8 cellular contexts compared by ENCODE assay signal in the genomic region with DNA sequence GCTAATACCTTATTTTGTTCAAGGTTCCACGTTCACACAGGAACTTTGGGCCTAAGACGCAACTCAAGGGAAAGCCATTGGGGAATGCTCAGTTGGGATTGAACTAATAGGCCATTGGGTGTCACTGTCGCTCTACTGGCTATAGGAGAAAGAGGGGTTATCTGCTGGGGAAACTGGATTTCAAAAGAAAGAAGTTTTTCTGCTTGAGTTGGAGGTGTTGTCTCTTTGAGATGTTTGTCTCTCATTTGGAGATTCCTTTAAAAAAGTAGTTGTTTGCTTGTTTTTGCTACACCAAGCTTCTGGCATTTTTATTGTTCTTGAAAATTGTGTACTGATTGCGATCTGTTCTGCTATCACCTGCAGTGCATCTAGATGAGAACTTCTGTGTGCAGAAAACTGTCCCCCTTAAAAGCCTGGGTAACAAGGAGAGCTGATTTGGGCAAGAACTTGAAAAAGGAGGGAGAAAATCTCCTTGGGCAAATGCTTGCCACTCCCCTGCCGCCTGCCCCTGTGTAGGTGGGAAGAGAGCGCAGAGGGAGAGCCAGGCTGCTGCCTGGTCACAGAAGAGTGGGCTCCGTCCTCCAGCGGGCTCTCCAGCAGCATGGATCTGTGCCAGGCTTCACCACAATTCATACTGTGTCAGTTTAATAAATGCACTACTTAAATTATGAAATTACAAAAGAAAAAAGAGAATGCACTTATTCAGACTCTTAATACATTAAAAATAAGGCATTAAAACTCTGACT.
A peak's percentile ranks its signal among the peaks of the same experiment; 100 is the strongest.
DNase-seq lines count a peak whose midpoint lies in the region; ATAC-seq and TF ChIP-seq lines count a peak whose summit lies in the region.

No MANE protein-coding gene starts in this region.

- H3K27ac Mint-ChIP-seq in nephron: no peak overlapping the region

- in situ Hi-C loops in GM13977 (cut with MboI; ENCODE audit: low pct_unique_long_range_greater_than_20kb, low sequenced_read_pairs, unreplicated experiment): loop anchor here (25.0 kb wide), 1 partner anchor 423 kb away; no protein-coding TSS in a partner anchor

- H3K4me1 Mint-ChIP-seq in nephron: peaks cover 54% of the 10 kb centered on the region

- H3K4me3 Mint-ChIP-seq in nephron: no peak overlapping the region

- H3K9me3 Mint-ChIP-seq in nephron: no peaks in the 10 kb centered on the region

- H3K4me3 ChIP-seq in cardiac fibroblast (replicated peaks in 1 of 2; ENCODE audit: low read depth in 2 of 2, low read length in 2 of 2): no peak overlapping the region

- no peaks in the 10 kb centered on the region for H3K36me3 Mint-ChIP-seq in nephron (ENCODE audit: low read depth)

- H3K27me3 Mint-ChIP-seq in nephron (ENCODE audit: low read depth): peaks cover 11% of the 10 kb centered on the region

- ATAC-seq in GM18858 (IDR thresholded peaks at IDR 0.05; ENCODE audit: unreplicated experiment): no peak
- no peak for ATAC-seq in HG03175 (IDR thresholded peaks at IDR 0.05; ENCODE audit: unreplicated experiment)

- DNase-seq in Ammon's horn (ENCODE audit: low spot score) (peak; percentile 53), GM13977 (ENCODE audit: low spot score) (no peak), NCI-H510A treated with DMSO at 0.1 percent for 48 hours (lab: John Stamatoyannopoulos, UW) (peak; percentile 98), cardiac fibroblast (ENCODE audit: low read depth in 2 of 2) (peak; percentile 46 to 49), activated gamma-delta T cell (lab: John Stamatoyannopoulos, UW) (no peak)

- peak; percentile 26 for TF ChIP-seq CTCF in GM13977 (IDR thresholded peaks at IDR 0.05; ENCODE audit: extremely low read depth, insufficient read depth, missing control alignments)
- peak; percentile 50 for TF ChIP-seq CTCF in cardiac fibroblast (IDR thresholded peaks at IDR 0.05; ENCODE audit: low read depth, low read length)
- TF ChIP-seq CTCF in nephron (IDR thresholded peaks at IDR 0.05; ENCODE audit: unreplicated experiment in 3 of 3): peak; percentile 57 to 67 (median 61)

Comparison
In these comparisons a context has a peak if more than half of its experiments do, and no peak if none do; other contexts are left out.
1. DNase-seq: peak in Ammon's horn (single experiment), NCI-H510A treated with DMSO at 0.1 percent for 48 hours (single experiment) and cardiac fibroblast (2 of 2); none in GM13977 (single experiment) and activated gamma-delta T cell (single experiment).
2. Peak in every context shown above with its lines, with median percentiles within 50 percentile points of each other: CTCF ChIP-seq.